ENCODE assay signal across 9 cellular contexts in the genomic region with DNA sequence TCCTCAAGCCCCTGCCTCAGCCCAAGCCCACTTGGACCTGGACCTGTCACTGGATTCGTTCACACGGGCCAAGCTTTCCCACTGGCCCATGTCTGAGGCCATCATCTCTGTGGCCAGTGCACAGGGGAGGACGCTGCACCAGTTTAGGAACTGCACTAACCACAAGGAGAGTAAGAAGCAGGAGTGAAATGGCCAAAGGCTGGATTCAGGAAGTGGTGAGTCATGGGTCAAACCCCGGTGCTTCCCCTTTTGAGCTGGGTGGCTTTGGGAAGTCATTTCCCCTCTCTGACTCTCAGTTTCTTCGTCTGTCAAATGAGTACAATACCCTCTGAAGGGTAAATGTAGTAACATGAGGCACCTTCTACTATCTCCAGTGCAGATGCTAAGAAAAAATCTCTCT.
DNase-seq lines count a peak whose midpoint lies in the region; ATAC-seq and TF ChIP-seq lines count a peak whose summit lies in the region.
"Had no signal": no experiment of that assay in that cellular context is flagged by ENCODE, and none has a peak within 500 bp of the region (broad histone marks: within the 10 kb centered on the region; RNA-seq: fewer than 3 reads in every experiment).

No MANE protein-coding gene starts in this region.

- H3K4me1 Mint-ChIP-seq in activated CD8-positive, alpha-beta T cell treated with anti-CD3 and anti-CD28 coated beads, Interleukin-2, amount 10 ng/mL, durations not matched to agents 7 days and 5 days (ENCODE audit: low read depth), result peaks cover 23% of the 10 kb centered on the region

- H3K36me3 Mint-ChIP-seq in activated CD8-positive, alpha-beta T cell treated with anti-CD3 and anti-CD28 coated beads, Interleukin-2, amount 10 ng/mL, durations not matched to agents 7 days and 5 days (ENCODE audit: low read depth), result no peaks in the 10 kb centered on the region

- H4K20me1 ChIP-seq in PC-3 (ENCODE audit: low read length) (no peaks in the 10 kb centered on the region), fibroblast of lung (ENCODE audit: control insufficient read depth, extremely low read depth, insufficient read depth, low read length) (no peaks in the 10 kb centered on the region)

- H3K4me3 ChIP-seq in PC-3 (ENCODE audit: low read length) (no peak overlapping the region), fibroblast of lung (replicated peaks in 1 of 4; ENCODE audit: control extremely low read depth in 1 of 4, insufficient read depth in 1 of 4, low read depth in 3 of 4, low read length in 4 of 4) (no peak overlapping the region)
- H3K4me3 ChIP-seq: Peyer's patch had no signal

- H3K4me2 ChIP-seq in PC-3 (ENCODE audit: low read length), result no peak overlapping the region
- no peak overlapping the region for H3K4me2 ChIP-seq in fibroblast of lung (ENCODE audit: extremely low read depth, insufficient read depth, low read length)

- no peaks in the 10 kb centered on the region for H3K36me3 ChIP-seq in PC-3 (ENCODE audit: low read depth, low read length)
- H3K36me3 ChIP-seq in fibroblast of lung (ENCODE audit: control insufficient read depth, insufficient read depth, low read length), result no peaks in the 10 kb centered on the region
- H3K36me3 ChIP-seq: Peyer's patch had no signal

- no peaks in the 10 kb centered on the region for H3K9me2 ChIP-seq in PC-3 (replicated peaks; ENCODE audit: low read length)

- H3K9ac ChIP-seq in PC-3 (ENCODE audit: low read length) (no peak overlapping the region), fibroblast of lung (ENCODE audit: insufficient read depth, low read length) (no peak overlapping the region)

- peaks cover 25% of the 10 kb centered on the region for H3K27me3 Mint-ChIP-seq in activated CD8-positive, alpha-beta T cell treated with anti-CD3 and anti-CD28 coated beads, Interleukin-2, amount 10 ng/mL, durations not matched to agents 7 days and 5 days (ENCODE audit: low read depth)

- no peaks in the 10 kb centered on the region for H3K9me3 Mint-ChIP-seq in activated CD8-positive, alpha-beta T cell treated with anti-CD3 and anti-CD28 coated beads, Interleukin-2, amount 10 ng/mL, durations not matched to agents 7 days and 5 days (ENCODE audit: insufficient read depth)

- no peak overlapping the region for H3K27ac Mint-ChIP-seq in activated CD8-positive, alpha-beta T cell treated with anti-CD3 and anti-CD28 coated beads, Interleukin-2, amount 10 ng/mL, durations not matched to agents 7 days and 5 days

- DNase-seq in GM10266 (ENCODE audit: extremely low spot score), result peak; percentile 50
- DNase-seq in PC-3, result peak; percentile 68
- peak; percentile 20 to 23 for DNase-seq in fibroblast of lung (ENCODE audit: low read depth in 2 of 2)
- peak; percentile 77 for DNase-seq in pons (ENCODE audit: low spot score)
- DNase-seq in activated CD8-positive, alpha-beta T cell treated with anti-CD3 and anti-CD28 coated beads, Interleukin-2, amount 10 ng/mL, durations not matched to agents 7 days and 5 days, result no peak

- H3K27me3 ChIP-seq in PC-3 (ENCODE audit: low read length) (peaks cover 30% of the 10 kb centered on the region), fibroblast of lung (ENCODE audit: control insufficient read depth, insufficient read depth, low read length) (peaks cover 8% of the 10 kb centered on the region)
- H3K27me3 ChIP-seq: Peyer's patch had no signal

- no peak overlapping the region for H3K27ac ChIP-seq in PC-3 (ENCODE audit: low read length)
- no peak overlapping the region for H3K27ac ChIP-seq in fibroblast of lung (ENCODE audit: insufficient read depth, low read length)
- H3K27ac ChIP-seq: Peyer's patch had no signal

- intact Hi-C loops in PC-3 (cut with micrococcal nuclease), result no loop called here

- ATAC-seq in PC-3 (peak; percentile 84), GM21576 (IDR thresholded peaks at IDR 0.05; ENCODE audit: unreplicated experiment) (no peak), GM18909 (IDR thresholded peaks at IDR 0.05; ENCODE audit: poor library complexity, unreplicated experiment) (no peak), HG03159 (IDR thresholded peaks at IDR 0.05; ENCODE audit: unreplicated experiment) (no peak)
- ATAC-seq in activated CD8-positive, alpha-beta T cell treated with anti-CD3 and anti-CD28 coated beads, Interleukin-2, amount 10 ng/mL, durations not matched to agents 7 days and 5 days, result no peak

- no peaks in the 10 kb centered on the region for H3K9me3 ChIP-seq in PC-3 (ENCODE audit: low read length)
- H3K9me3 ChIP-seq in fibroblast of lung (ENCODE audit: control insufficient read depth, insufficient read depth, low read depth, low read length), result no peaks in the 10 kb centered on the region
- H3K9me3 ChIP-seq: Peyer's patch had no signal

- H3K79me2 ChIP-seq in PC-3 (ENCODE audit: low read length), result no peaks in the 10 kb centered on the region
- no peaks in the 10 kb centered on the region for H3K79me2 ChIP-seq in fibroblast of lung (ENCODE audit: control insufficient read depth, insufficient read depth, low read length)

- H3F3A ChIP-seq in PC-3 (ENCODE audit: low read length, unreplicated experiment), result no peaks in the 10 kb centered on the region

- H3K4me1 ChIP-seq in PC-3 (ENCODE audit: insufficient read depth, low read length) (peaks cover 10% of the 10 kb centered on the region), fibroblast of lung (ENCODE audit: control insufficient read depth, extremely low read depth, insufficient read depth, low read length) (no peaks in the 10 kb centered on the region)

- POLR2A ChIA-PET in PC-3 (lab: Charles Lee; ENCODE audit: unreplicated experiment), result no interaction called here
- POLR2A ChIA-PET in activated CD8-positive, alpha-beta T cell treated with anti-CD3 and anti-CD28 coated beads, Interleukin-2, amount 10 ng/mL, durations not matched to agents 7 days and 5 days (lab: Charles Lee), result no interaction called here

- no peak overlapping the region for H3K4me3 Mint-ChIP-seq in activated CD8-positive, alpha-beta T cell treated with anti-CD3 and anti-CD28 coated beads, Interleukin-2, amount 10 ng/mL, durations not matched to agents 7 days and 5 days

- no TSS peak for BruUV-seq in PC-3 (replicated peaks; lab: Mats Ljungman, UMichigan)

- TF ChIP-seq CTCF in GM10266 (IDR thresholded peaks at IDR 0.05; ENCODE audit: control insufficient read depth, insufficient read depth, low read depth, missing control alignments), result no peak
- no peak for TF ChIP-seq CTCF in PC-3 (conservative IDR thresholded peaks at IDR 0.05; ENCODE audit: low read depth, low read length)
- TF ChIP-seq CTCF in fibroblast of lung (conservative IDR thresholded peaks at IDR 0.05 in 1 of 2, IDR thresholded peaks at IDR 0.05 in 1 of 2; ENCODE audit: low read depth in 1 of 2, low read length in 2 of 2), result no peak

- CTCF ChIA-PET in PC-3 (lab: Charles Lee), result no interaction called here
- CTCF ChIA-PET in activated CD8-positive, alpha-beta T cell treated with anti-CD3 and anti-CD28 coated beads, Interleukin-2, amount 10 ng/mL, durations not matched to agents 7 days and 5 days (lab: Charles Lee), result no interaction called here

- H2AFZ ChIP-seq in PC-3 (ENCODE audit: low read length), result no peak overlapping the region
- H2AFZ ChIP-seq in fibroblast of lung (ENCODE audit: low read length), result no peak overlapping the region
